Comparison of ENCODE assay signal across 17 cellular contexts in the genomic region with DNA sequence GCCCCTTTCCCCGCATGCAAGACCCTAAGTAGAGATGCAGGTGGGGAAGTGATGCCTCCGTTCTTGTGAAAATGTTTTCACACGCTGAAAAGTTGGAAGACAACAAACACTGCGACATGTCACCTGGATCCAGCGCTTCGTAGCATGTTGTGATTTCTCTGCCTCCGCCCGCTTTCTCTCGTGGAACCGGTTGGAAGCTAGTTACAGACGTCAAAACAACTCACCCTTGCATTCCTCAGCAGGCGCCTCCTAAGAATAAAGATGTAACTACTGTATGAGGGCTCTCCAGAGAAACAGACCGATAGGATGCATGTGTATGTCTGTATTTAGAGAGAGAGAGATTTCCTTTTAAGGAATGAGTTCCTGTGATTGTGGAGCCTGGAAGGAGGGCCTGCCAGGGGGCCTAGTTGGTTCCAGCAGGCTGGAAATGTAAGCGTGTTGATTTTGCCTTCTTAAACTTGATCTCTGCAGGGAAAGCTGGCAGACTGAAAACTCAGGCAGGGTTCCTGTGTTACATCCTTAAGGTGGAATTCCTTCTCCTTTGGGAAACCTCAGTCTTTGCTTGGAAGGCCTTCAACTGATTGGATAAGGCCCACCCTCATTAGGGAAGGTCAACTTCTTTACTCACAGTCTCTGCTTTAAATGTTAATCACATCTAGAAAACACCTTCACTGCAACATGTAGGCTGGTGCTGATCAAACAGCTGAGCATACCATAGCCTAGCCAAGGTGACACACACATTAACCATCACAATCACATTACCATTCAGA.
A peak's percentile ranks its signal among the peaks of the same experiment; 100 is the strongest.
DNase-seq lines count a peak whose midpoint lies in the region; ATAC-seq and TF ChIP-seq lines count a peak whose summit lies in the region.
"Had no signal": no experiment of that assay in that cellular context is flagged by ENCODE, and none has a peak within 500 bp of the region (broad histone marks: within the 10 kb centered on the region; RNA-seq: fewer than 3 reads in every experiment).

No MANE protein-coding gene starts in this region.

- no peak overlapping the region for H3K9ac ChIP-seq in HUES48 (ENCODE audit: low read depth, low read length)

- no peak overlapping the region for H3K4me3 ChIP-seq in HUES48 (ENCODE audit: low read depth, low read length)
- H3K4me3 ChIP-seq in ascending aorta = peak overlapping the region; percentile 20 to 58
- H3K4me3 ChIP-seq: adrenal gland had no signal

- H3K36me3 Mint-ChIP-seq in stimulated activated effector memory CD8-positive, alpha-beta T cell treated with anti-CD3 and anti-CD28 coated beads, Interleukin-12 subunit alpha, Interleukin-12 subunit beta, amount 100 ng/mL, for 72 hours = no peaks in the 10 kb centered on the region
- H3K36me3 Mint-ChIP-seq: immature natural killer cell had no signal

- no peak overlapping the region for H3K27ac Mint-ChIP-seq in stimulated activated effector memory CD8-positive, alpha-beta T cell treated with anti-CD3 and anti-CD28 coated beads, Interleukin-12 subunit alpha, Interleukin-12 subunit beta, amount 100 ng/mL, for 72 hours

- H3K27me3 ChIP-seq in HUES48 (ENCODE audit: control insufficient read depth, insufficient read depth, low read length) (no peaks in the 10 kb centered on the region), ascending aorta (no peaks in the 10 kb centered on the region)
- H3K27me3 ChIP-seq: adrenal gland had no signal

- TF ChIP-seq CTCF in ascending aorta (IDR thresholded peaks at IDR 0.05) = no peak

- ATAC-seq in stimulated activated effector memory CD8-positive, alpha-beta T cell treated with anti-CD3 and anti-CD28 coated beads, Interleukin-12 subunit alpha, Interleukin-12 subunit beta, amount 100 ng/mL, for 72 hours = peak; percentile 31
- ATAC-seq in HG02970 (IDR thresholded peaks at IDR 0.05; ENCODE audit: low FRiP score, unreplicated experiment) = no peak
- ATAC-seq: SK-N-SH treated with all-trans-retinoic acid at 6 μM for 48 hours had no signal

- H3K27ac ChIP-seq in HUES48 (ENCODE audit: low read depth, low read length) (peak overlapping the region; percentile 30), ascending aorta (peak overlapping the region; percentile 82 to 93)
- H3K27ac ChIP-seq: adrenal gland, VCaP had no signal

- intact Hi-C loops in ascending aorta (cut with DNase I) = loop anchor here (10.0 kb wide), 1 partner anchor 961 kb away; no protein-coding TSS in a partner anchor

- DNase-seq in ascending aorta (ENCODE audit: low spot score in 2 of 2) (no peak), left kidney (ENCODE audit: low read depth, low spot score) (peak; percentile 39), occipital lobe (lab: John Stamatoyannopoulos, UW) (no peak), NCI-H82 (lab: John Stamatoyannopoulos, UW) (no peak), cerebellar nuclear complex (lab: John Stamatoyannopoulos, UW) (no peak)
- DNase-seq in stimulated activated effector memory CD8-positive, alpha-beta T cell treated with anti-CD3 and anti-CD28 coated beads, Interleukin-12 subunit alpha, Interleukin-12 subunit beta, amount 100 ng/mL, for 72 hours (ENCODE audit: low spot score in 2 of 2) = no peak
- DNase-seq: adrenal gland; C1 segment of cervical spinal cord; foreskin melanocyte; immature natural killer cell; NCI-H1092; stimulated activated CD4-positive, alpha-beta T cell treated with anti-CD3 and anti-CD28 coated beads, Interleukin-2, amount 100 ng/mL, for 24 hours; stimulated activated CD8-positive, alpha-beta memory T cell treated with anti-CD3 and anti-CD28 coated beads, Interleukin-4, amount 100 ng/mL, for 48 hours had no signal

- peaks cover 39% of the 10 kb centered on the region for H3K4me1 Mint-ChIP-seq in stimulated activated effector memory CD8-positive, alpha-beta T cell treated with anti-CD3 and anti-CD28 coated beads, Interleukin-12 subunit alpha, Interleukin-12 subunit beta, amount 100 ng/mL, for 72 hours

- no peaks in the 10 kb centered on the region for H3K36me3 ChIP-seq in HUES48 (ENCODE audit: control insufficient read depth, insufficient read depth, low read length)
- no peaks in the 10 kb centered on the region for H3K36me3 ChIP-seq in ascending aorta
- H3K36me3 ChIP-seq: adrenal gland had no signal

- peaks cover 36% of the 10 kb centered on the region for H3K4me1 ChIP-seq in HUES48 (ENCODE audit: control insufficient read depth, insufficient read depth, low read length)
- peaks cover 6 to 20% of the 10 kb centered on the region in 2 donors for H3K4me1 ChIP-seq in ascending aorta
- H3K4me1 ChIP-seq: adrenal gland had no signal

- peak overlapping the region; percentile 50 for H3K4me3 Mint-ChIP-seq in stimulated activated effector memory CD8-positive, alpha-beta T cell treated with anti-CD3 and anti-CD28 coated beads, Interleukin-12 subunit alpha, Interleukin-12 subunit beta, amount 100 ng/mL, for 72 hours
- H3K4me3 Mint-ChIP-seq: immature natural killer cell had no signal

- H3K9me3 ChIP-seq in HUES48 (ENCODE audit: control insufficient read depth, insufficient read depth, low read length) (no peaks in the 10 kb centered on the region), ascending aorta (no peaks in the 10 kb centered on the region)
- H3K9me3 ChIP-seq: adrenal gland had no signal

- no peaks in the 10 kb centered on the region for H3K9me3 Mint-ChIP-seq in stimulated activated effector memory CD8-positive, alpha-beta T cell treated with anti-CD3 and anti-CD28 coated beads, Interleukin-12 subunit alpha, Interleukin-12 subunit beta, amount 100 ng/mL, for 72 hours
- H3K9me3 Mint-ChIP-seq: immature natural killer cell had no signal
